ENCODE assay signal across 14 cellular contexts in genomic region chr1:119517667-119518066, GRCh38. TPM values are rescaled to one million over a fixed set of nuclear protein-coding genes. Genes with fewer than 3 reads are reported as not detected.
"Had no signal": no experiment of that assay in that cellular context is flagged by ENCODE, and none has a peak within 500 bp of the region (broad histone marks: within the 10 kb centered on the region; RNA-seq: fewer than 3 reads in every experiment).

No MANE protein-coding gene starts in this region.

RNA-seq across cellular contexts. Expression of gene HSD3B1, which starts 10.7 kb away (rescaled TPM):
- total RNA-seq: activated CD4-positive, alpha-beta T cell treated with anti-CD3 and anti-CD28 coated beads for 36 hours; activated CD4-positive, alpha-beta T cell treated with anti-CD3 and anti-CD28 coated beads, Interleukin-2, amount 10 ng/mL, durations not matched to agents 7 days and 5 days; activated CD8-positive, alpha-beta T cell treated with anti-CD3 and anti-CD28 coated beads, Interleukin-2, amount 10 ng/mL, durations not matched to agents 7 days and 5 days; activated naive CD8-positive, alpha-beta T cell treated with anti-CD3 and anti-CD28 coated beads, Interleukin-2, amount 10 ng/mL, durations not matched to agents 7 days and 5 days; activated T-helper 2 cell treated with anti-CD3 and anti-CD28 coated beads, Interferon-gamma antibody, Interleukin-2, Interleukin-4, amounts not matched to agents 10 μg/mL and 5 μg/mL and 100 μg/mL, durations not matched to agents 14 hours and 24 hours and 36 hours; body of pancreas; breast epithelium; K562; MCF 10A; SK-MEL-5; T-cell; T-helper 17 cell; WTC11 had no signal
- polyA plus RNA-seq: adipose tissue, K562 had no signal
